9 cellular contexts compared by ENCODE assay signal in genomic region chr2:131034122-131035051, GRCh38. TPM values are rescaled to one million over a fixed set of nuclear protein-coding genes. Genes with fewer than 3 reads are reported as not detected.
DNase-seq lines count a peak whose midpoint lies in the region; ATAC-seq and TF ChIP-seq lines count a peak whose summit lies in the region.
"Had no signal": no experiment of that assay in that cellular context is flagged by ENCODE, and none has a peak within 500 bp of the region (broad histone marks: within the 10 kb centered on the region; RNA-seq: fewer than 3 reads in every experiment).

No MANE protein-coding gene starts in this region.

- H3K4me3 Mint-ChIP-seq in naive thymus-derived CD8-positive, alpha-beta T cell = peak overlapping the region; percentile 72 to 87 (median 81)
- H3K4me3 Mint-ChIP-seq: activated B cell treated with CpG ODN at 0.5 μM for 24 hours had no signal

- TF ChIP-seq CTCF in A673 (conservative IDR thresholded peaks at IDR 0.05; ENCODE audit: low read depth, low read length) = no peak

- POLR2A ChIA-PET in A673 (lab: Charles Lee; ENCODE audit: low non-redundant PET) = no interaction called here
- POLR2A ChIA-PET in naive thymus-derived CD8-positive, alpha-beta T cell (lab: Charles Lee) = interaction anchor here (0.7 to 3.0 kb wide), 4 partner anchors 8 to 692 kb away, joined by 3 to 19 read pairs (median 4); partner anchors contain the start of gene IMP4

- BruUV-seq in A673 (replicated peaks; lab: Mats Ljungman, UMichigan) = no TSS peak

- CTCF ChIA-PET in A673 (lab: Charles Lee) = no interaction called here

- peak; percentile 73 to 77 for ATAC-seq in naive thymus-derived CD8-positive, alpha-beta T cell
- ATAC-seq in HG02759 (IDR thresholded peaks at IDR 0.05; ENCODE audit: unreplicated experiment) (no peak), GM18873 (IDR thresholded peaks at IDR 0.05; ENCODE audit: low FRiP score, unreplicated experiment) (no peak), HG03521 (IDR thresholded peaks at IDR 0.05; ENCODE audit: unreplicated experiment) (no peak)

- H3K4me1 ChIP-seq in A673 (ENCODE audit: insufficient read depth, low read length, poor library complexity, severe bottlenecking) = peaks cover 5% of the 10 kb centered on the region

- no peak overlapping the region for H3K27ac ChIP-seq in A673 (ENCODE audit: low read depth, low read length, poor library complexity, severe bottlenecking)

- peak overlapping the region; percentile 45 for H3K4me3 ChIP-seq in A673 (ENCODE audit: low read depth, low read length, poor library complexity, severe bottlenecking)

- H3K9me3 ChIP-seq in A673 (ENCODE audit: low read depth, low read length, poor library complexity, severe bottlenecking) = no peaks in the 10 kb centered on the region

- H3K9me3 Mint-ChIP-seq in naive thymus-derived CD8-positive, alpha-beta T cell = no peaks in the 10 kb centered on the region
- H3K9me3 Mint-ChIP-seq: activated B cell treated with CpG ODN at 0.5 μM for 24 hours had no signal

- peaks cover 0 to 4% (median 0%) of the 10 kb centered on the region in 5 donors for H3K27me3 Mint-ChIP-seq in naive thymus-derived CD8-positive, alpha-beta T cell

- no peaks in the 10 kb centered on the region for H3K36me3 ChIP-seq in A673 (ENCODE audit: insufficient read depth, low read length, poor library complexity, severe bottlenecking)

- H3K27me3 ChIP-seq in A673 (replicated peaks; ENCODE audit: insufficient read depth, low read depth, low read length, poor library complexity) = peaks cover 5% of the 10 kb centered on the region

- H3K36me3 Mint-ChIP-seq in naive thymus-derived CD8-positive, alpha-beta T cell = no peaks in the 10 kb centered on the region

- H3K4me1 Mint-ChIP-seq in naive thymus-derived CD8-positive, alpha-beta T cell = peaks cover 17 to 70% (median 44%) of the 10 kb centered on the region in 4 donors
- H3K4me1 Mint-ChIP-seq: activated B cell treated with CpG ODN at 0.5 μM for 24 hours had no signal

- intact Hi-C loops in A673 (cut with micrococcal nuclease; ENCODE audit: unreplicated experiment) = no loop called here

- peak; percentile 56 for DNase-seq in A673 (ENCODE audit: low spot score)
- DNase-seq in NCI-H1105 (lab: John Stamatoyannopoulos, UW) = peak; percentile 26
- peak; percentile 27 for DNase-seq in dedifferentiated amniotic fluid mesenchymal stem cell (ENCODE audit: extremely low spot score)
- peak in 8 of 10 donors; percentile 26 to 63 (median 50) for DNase-seq in naive thymus-derived CD8-positive, alpha-beta T cell
- no peak for DNase-seq in NOMO-1 treated with dmso at 0.1 percent for 144 hours (lab: John Stamatoyannopoulos, UW; ENCODE audit: unreplicated experiment)
- DNase-seq: activated B cell treated with CpG ODN at 0.5 μM for 24 hours had no signal

- peak overlapping the region in 6 of 10 donors; percentile 25 to 77 (median 60) for H3K27ac Mint-ChIP-seq in naive thymus-derived CD8-positive, alpha-beta T cell
- H3K27ac Mint-ChIP-seq: activated B cell treated with CpG ODN at 0.5 μM for 24 hours had no signal

RNA-seq across cellular contexts. Expression of gene FAM168B, which starts 58.9 kb away (rescaled TPM):
- 143 and 149 TPM in 2 replicates for total RNA-seq in A673 (2021)
- 10 to 100 TPM; 82.0 to 89.1 TPM for total RNA-seq in naive thymus-derived CD8-positive, alpha-beta T cell
- polyA plus RNA-seq in naive thymus-derived CD8-positive, alpha-beta T cell = 10 to 100 TPM; 29.9 to 43.8 (median 35.8) TPM

Comparison
In these comparisons a context has a peak if more than half of its experiments do, and no peak if none do; other contexts are left out.
1. ATAC-seq: peak in naive thymus-derived CD8-positive, alpha-beta T cell (2 of 2); none in HG02759 (single experiment), GM18873 (single experiment) and HG03521 (single experiment).